In genomic region chr9:127686461-127687393, GRCh38 we compare ENCODE assay signal across 27 cellular contexts. TPM values are rescaled to one million over a fixed set of nuclear protein-coding genes. Genes with fewer than 3 reads are reported as not detected.
DNase-seq lines count a peak whose midpoint lies in the region; ATAC-seq and TF ChIP-seq lines count a peak whose summit lies in the region.
"Had no signal": no experiment of that assay in that cellular context is flagged by ENCODE, and none has a peak within 500 bp of the region (broad histone marks: within the 10 kb centered on the region; RNA-seq: fewer than 3 reads in every experiment).

No MANE protein-coding gene starts in this region.

- intact Hi-C loops in mammary epithelial cell (cut with micrococcal nuclease) (loop anchor here (2.0 kb wide), 1 partner anchor 28 kb away; the partner anchor contains the start of gene PTRH1), breast epithelium (cut with DNase I; ENCODE audit: low total_unique reads) (loop anchor here (1.0 kb wide), 1 partner anchor 31 kb away; no protein-coding TSS in a partner anchor), Right ventricle myocardium superior (cut with DNase I) (no loop called here), colonic mucosa (cut with DNase I) (no loop called here), prostate gland (cut with DNase I) (no loop called here)

- H4K20me1 ChIP-seq in mammary epithelial cell (ENCODE audit: insufficient read depth, low read length): no peaks in the 10 kb centered on the region
- no peaks in the 10 kb centered on the region for H4K20me1 ChIP-seq in hepatocyte (ENCODE audit: insufficient read depth, poor library complexity, severe bottlenecking)
- H4K20me1 ChIP-seq: BLaER1 had no signal

- H3K4me2 ChIP-seq in mammary epithelial cell (ENCODE audit: insufficient read depth, low read depth, low read length) (peak overlapping the region; percentile 29), hepatocyte (no peak overlapping the region)
- H3K4me2 ChIP-seq: BLaER1, neural progenitor cell, SK-N-SH had no signal

- no peaks in the 10 kb centered on the region for H3K27me3 ChIP-seq in mammary epithelial cell (ENCODE audit: insufficient read depth, low read length)
- no peaks in the 10 kb centered on the region for H3K27me3 ChIP-seq in breast epithelium
- H3K27me3 ChIP-seq in hepatocyte: no peaks in the 10 kb centered on the region
- H3K27me3 ChIP-seq in colonic mucosa: no peaks in the 10 kb centered on the region
- H3K27me3 ChIP-seq in prostate gland (replicated peaks; ENCODE audit: insufficient read depth): no peaks in the 10 kb centered on the region
- H3K27me3 ChIP-seq: BLaER1, neural progenitor cell had no signal

- ATAC-seq in Right ventricle myocardium superior (ENCODE audit: poor library complexity): no peak
- ATAC-seq: sciatic nerve; stimulated activated memory B cell treated with anti-CD40 and anti-IgM and Interleukin-4, amounts not matched to agents 10 μg/mL and 1 μg/mL and 100 μg/mL, for 72 hours had no signal

- no peaks in the 10 kb centered on the region for H3K9me3 ChIP-seq in mammary epithelial cell (replicated peaks; ENCODE audit: insufficient read depth, low read length)
- H3K9me3 ChIP-seq in breast epithelium: no peaks in the 10 kb centered on the region
- H3K9me3 ChIP-seq in hepatocyte (ENCODE audit: low read depth): no peaks in the 10 kb centered on the region
- H3K9me3 ChIP-seq in colonic mucosa: no peaks in the 10 kb centered on the region
- H3K9me3 ChIP-seq in prostate gland: no peaks in the 10 kb centered on the region
- H3K9me3 ChIP-seq: SK-N-SH had no signal

- TF ChIP-seq CTCF in mammary epithelial cell (conservative IDR thresholded peaks at IDR 0.05 in 1 of 2, IDR thresholded peaks at IDR 0.05 in 1 of 2; ENCODE audit: extremely low read depth in 1 of 2, insufficient read depth in 1 of 2, low read depth in 1 of 2, low read length in 2 of 2) (no peak), breast epithelium (IDR thresholded peaks at IDR 0.05) (no peak), RWPE1 (conservative IDR thresholded peaks at IDR 0.05; ENCODE audit: low read depth) (no peak), hepatocyte (IDR thresholded peaks at IDR 0.05; ENCODE audit: poor library complexity) (no peak), colonic mucosa (IDR thresholded peaks at IDR 0.05) (no peak), prostate gland (IDR thresholded peaks at IDR 0.05) (no peak)

- WGBS in mammary epithelial cell (ENCODE audit: low coverage, missing lambda C conversion rate): 56% methylated on average over 6 of the region's 6 CpGs
- WGBS in hepatocyte (ENCODE audit: low lambda C conversion rate, missing lambda C conversion rate): 52% methylated on average over 6 of the region's 6 CpGs
- 41% methylated on average over 6 of the region's 6 CpGs for WGBS in prostate gland

- in situ Hi-C loops in mammary epithelial cell (cut with MboI; ENCODE audit: low sequenced_read_pairs in 2 of 2): no loop called here

- CTCF ChIA-PET in mammary epithelial cell (lab: Charles Lee; ENCODE audit: low non-redundant PET): no interaction called here
- CTCF ChIA-PET in RWPE1 (lab: Yijun Ruan, JAX): interaction anchor here (0.6 to 1.0 kb wide), 2 partner anchors 30 to 48 kb away, joined by 3 to 5 read pairs; partner anchors contain the start of gene TOR2A

- no peaks in the 10 kb centered on the region for H3K9me2 ChIP-seq in hepatocyte (replicated peaks; ENCODE audit: insufficient read depth)
- H3K9me2 ChIP-seq: SK-N-SH had no signal

- no TSS peak for BruUV-seq in mammary epithelial cell (replicated peaks; lab: Mats Ljungman, UMichigan)

- H3K27ac ChIP-seq in mammary epithelial cell (ENCODE audit: insufficient read depth, low read depth, low read length) (no peak overlapping the region), breast epithelium (peak overlapping the region in 1 of 2 donors; percentile 4), RWPE1 (peak overlapping the region; percentile 4; the same call in 1 of the 2 replicates), hepatocyte (peak overlapping the region; percentile 3), temporal lobe (ENCODE audit: low read depth, low read length) (peak overlapping the region; percentile 89), colonic mucosa (no peak overlapping the region), prostate gland (no peak overlapping the region)
- H3K27ac ChIP-seq: BLaER1, neural progenitor cell, WERI-Rb-1 had no signal

- H3K4me3 ChIP-seq in mammary epithelial cell (replicated peaks in 1 of 3; ENCODE audit: insufficient read depth in 1 of 3, low read depth in 2 of 3, low read length in 3 of 3): no peak overlapping the region
- H3K4me3 ChIP-seq in breast epithelium: no peak overlapping the region
- H3K4me3 ChIP-seq in hepatocyte: no peak overlapping the region
- H3K4me3 ChIP-seq in colonic mucosa: no peak overlapping the region
- H3K4me3 ChIP-seq in prostate gland: no peak overlapping the region
- H3K4me3 ChIP-seq: BLaER1, neural progenitor cell had no signal

- dilution Hi-C loops in mammary epithelial cell (cut with HindIII; ENCODE audit: low sequenced_read_pairs): loop anchor here (5.0 kb wide), 1 partner anchor 34 kb away; no protein-coding TSS in a partner anchor

- H3K36me3 ChIP-seq in mammary epithelial cell (ENCODE audit: insufficient read depth, low read length) (peaks cover 5% of the 10 kb centered on the region), breast epithelium (no peaks in the 10 kb centered on the region), hepatocyte (replicated peaks; ENCODE audit: insufficient read depth, low read depth) (no peaks in the 10 kb centered on the region), colonic mucosa (no peaks in the 10 kb centered on the region), prostate gland (peaks cover 0 to 8% of the 10 kb centered on the region in 2 donors)
- H3K36me3 ChIP-seq: neural progenitor cell had no signal

- POLR2A ChIA-PET in RWPE1 (lab: Yijun Ruan, JAX; ENCODE audit: low non-redundant PET): interaction anchor here (0.5 to 0.6 kb wide), 3 partner anchors 8 to 871 kb away, joined by 3 read pairs; no protein-coding TSS in a partner anchor

- H3K79me2 ChIP-seq in mammary epithelial cell (ENCODE audit: insufficient read depth, low read length) (no peaks in the 10 kb centered on the region), hepatocyte (no peaks in the 10 kb centered on the region)

- H2AFZ ChIP-seq in mammary epithelial cell (ENCODE audit: low read depth, low read length): no peak overlapping the region
- no peak overlapping the region for H2AFZ ChIP-seq in hepatocyte
- H2AFZ ChIP-seq: neural progenitor cell had no signal

- DNase-seq in mammary epithelial cell (peak; percentile 64), breast epithelium (ENCODE audit: low spot score in 2 of 2) (no peak), RWPE1 (ENCODE audit: low spot score) (peak; percentile 46), hepatocyte (ENCODE audit: low spot score) (no peak), Right ventricle myocardium superior (no peak), colonic mucosa (no peak), prostate gland (ENCODE audit: low spot score) (no peak)
- DNase-seq: activated CD4-positive, alpha-beta T cell treated with anti-CD3 and anti-CD28 coated beads for 48 hours; activated CD8-positive, alpha-beta memory T cell treated with anti-CD3 and anti-CD28 coated beads for 24 hours; activated effector memory CD4-positive, alpha-beta T cell treated with Interleukin-2 at 50 U/mL for 16 hours; activated naive CD8-positive, alpha-beta T cell treated with anti-CD3 and anti-CD28 coated beads for 36 hours; DMS79 treated with DMSO at 0.1 percent for 48 hours; IMR-90; NCI-H1048; NCI-H2171 treated with DMSO at 0.1 percent for 48 hours; RPMI8226; SK-N-SH; stimulated activated CD4-positive, alpha-beta T cell treated with anti-CD3 and anti-CD28 coated beads, Interleukin-4, amount 100 ng/mL, for 4 hours; substantia nigra; WERI-Rb-1 had no signal

- H3K4me1 ChIP-seq in mammary epithelial cell (ENCODE audit: insufficient read depth, low read length) (peaks cover 24% of the 10 kb centered on the region), breast epithelium (peaks cover 0 to 4% of the 10 kb centered on the region in 2 donors), hepatocyte (ENCODE audit: insufficient read depth) (no peaks in the 10 kb centered on the region), colonic mucosa (no peaks in the 10 kb centered on the region), prostate gland (replicated peaks) (no peaks in the 10 kb centered on the region)
- H3K4me1 ChIP-seq: BLaER1, neural progenitor cell had no signal

- H3K9ac ChIP-seq in mammary epithelial cell (ENCODE audit: insufficient read depth, low read length) (no peak overlapping the region), colonic mucosa (ENCODE audit: low read depth in 2 of 2, low read length in 2 of 2) (no peak overlapping the region)
- H3K9ac ChIP-seq: BLaER1, neural progenitor cell, SK-N-SH had no signal

- TF ChIP-seq POLR2A in breast epithelium (IDR thresholded peaks at IDR 0.05): no peak
- no peak for TF ChIP-seq POLR2A in prostate gland (IDR thresholded peaks at IDR 0.05)

RNA-seq across cellular contexts. Expression of gene CFAP157, which starts 20.1 kb away (rescaled TPM):
- total RNA-seq in mammary epithelial cell (not detected), breast epithelium (1 to 10 TPM in 2 of 3 donors, not detected in 1; 2.0 TPM), hepatocyte (not detected in 2 replicates), temporal lobe (under 0.01 TPM), Right ventricle myocardium superior (not detected), colonic mucosa (under 1 TPM in 1 of 2 donors, not detected in 1; 0.12 TPM), prostate gland (1 to 10 TPM in 1 of 2 donors, not detected in 1; 2.8 TPM)
- polyA plus RNA-seq in mammary epithelial cell (not detected), hepatocyte (0.15 and 0.51 TPM in 2 replicates)
- not detected for polyA minus RNA-seq in mammary epithelial cell
- total RNA-seq: activated naive CD8-positive, alpha-beta T cell treated with anti-CD3 and anti-CD28 coated beads for 36 hours; IMR-90; lung microvascular endothelial cell; T-helper 2 cell treated with Interferon-gamma antibody and Interleukin-4, amounts not matched to agents 100 ng/mL and 5 ng/mL, for 36 hours had no signal
- polyA plus RNA-seq: IMR-90 had no signal

RNA-seq across cellular contexts. Expression of gene PTRH1, which starts 28.7 kb away (rescaled TPM):
- 10 to 100 TPM; 18.2 to 32.2 TPM for total RNA-seq in mammary epithelial cell
- polyA plus RNA-seq in mammary epithelial cell: 29.2 TPM
- 3.6 TPM for polyA minus RNA-seq in mammary epithelial cell
- 10 to 100 TPM; 19.0 to 26.2 (median 23.3) TPM for total RNA-seq in breast epithelium
- total RNA-seq in hepatocyte: 9.8 and 13.5 TPM in 2 replicates
- polyA plus RNA-seq in hepatocyte: 24.5 and 25.9 TPM in 2 replicates
- 5.2 TPM for total RNA-seq in temporal lobe
- 13.3 TPM for total RNA-seq in Right ventricle myocardium superior
- total RNA-seq in colonic mucosa: 10 to 100 TPM in 1 of 2 donors, 1 to 10 TPM in 1; 8.9 to 23.8 TPM
- 10 to 100 TPM; 25.4 to 28.6 TPM for total RNA-seq in prostate gland

RNA-seq across cellular contexts. Expression of gene TTC16, which starts 29.2 kb away (rescaled TPM):
- total RNA-seq in mammary epithelial cell: under 1 TPM; under 0.01 to 0.21 TPM
- 0.03 TPM for polyA plus RNA-seq in mammary epithelial cell
- polyA minus RNA-seq in mammary epithelial cell: not detected
- total RNA-seq in breast epithelium: under 1 TPM; under 0.01 to 0.59 (median 0.16) TPM
- 0.24 TPM in 1 of 2 replicates, not detected in the other for total RNA-seq in hepatocyte
- not detected in 2 replicates for polyA plus RNA-seq in hepatocyte
- not detected for total RNA-seq in temporal lobe
- 0.48 TPM for total RNA-seq in Right ventricle myocardium superior
- total RNA-seq in colonic mucosa: under 1 TPM; 0.05 to 0.07 TPM
- 1 to 10 TPM in 1 of 2 donors, not detected in 1; 3.4 TPM for total RNA-seq in prostate gland
- total RNA-seq: IMR-90, lung microvascular endothelial cell had no signal

RNA-seq across cellular contexts. Expression of gene TOR2A, which starts 48.4 kb away (rescaled TPM):
- total RNA-seq in mammary epithelial cell (10 to 100 TPM in 1 of 2 donors, 1 to 10 TPM in 1; 4.0 to 13.2 TPM), breast epithelium (10 to 100 TPM in 1 of 3 donors, 1 to 10 TPM in 2; 9.5 to 16.7 (median 9.6) TPM), hepatocyte (16.8 and 17.1 TPM in 2 replicates), temporal lobe (6.4 TPM), Right ventricle myocardium superior (3.3 TPM), colonic mucosa (10 to 100 TPM; 25.8 to 29.8 TPM), prostate gland (10 to 100 TPM; 20.4 to 24.1 TPM)
- polyA plus RNA-seq in mammary epithelial cell (10.3 TPM), hepatocyte (21.3 and 28.8 TPM in 2 replicates)
- polyA minus RNA-seq in mammary epithelial cell: 5.6 TPM

Comparison
In these comparisons a context has a peak if more than half of its experiments do, and no peak if none do; other contexts are left out.
1. DNase-seq: peak in mammary epithelial cell (single experiment) and RWPE1 (single experiment); none in breast epithelium (0 of 2), hepatocyte (single experiment), Right ventricle myocardium superior (single experiment), colonic mucosa (single experiment) and prostate gland (single experiment).
2. H3K27ac ChIP-seq: peak in RWPE1 (single experiment), hepatocyte (single experiment) and temporal lobe (single experiment); none in mammary epithelial cell (single experiment), colonic mucosa (single experiment) and prostate gland (0 of 2).
3. intact Hi-C loops: an anchor here in mammary epithelial cell (2.0 kb wide) and breast epithelium (1.0 kb wide); none called in Right ventricle myocardium superior, colonic mucosa and prostate gland.